In genomic region chr2:53200072-53200471, GRCh38 we compare ENCODE assay signal across 2 cellular contexts.
TF ChIP-seq lines count a peak whose summit lies in the region.

No MANE protein-coding gene starts in this region.

TF ChIP-seq in HepG2, 621 proteins besides CTCF, POLR2A, EP300 and RAD21:
- TF ChIP-seq ATF3 (CRISPR knock-in tag; IDR thresholded peaks at IDR 0.05) (no peak), MAFK (conservative IDR thresholded peaks at IDR 0.05 in 1 of 2, IDR thresholded peaks at IDR 0.05 in 1 of 2; ENCODE audit: low read length in 2 of 2) (peak; percentile 58 to 76; a peak in 3 of 4 replicates), MAFF (IDR thresholded peaks at IDR 0.05; ENCODE audit: low read depth, low read length) (peak; percentile 44)

TF ChIP-seq in IMR-90, 13 proteins besides CTCF, POLR2A, EP300 and RAD21:
- TF ChIP-seq MAFK (IDR thresholded peaks at IDR 0.05; ENCODE audit: low read depth, low read length) (0 out of 2 replicates have a peak, but pooled peaks have one; percentile 53), CHD1 (IDR thresholded peaks at IDR 0.05; ENCODE audit: low read depth, low read length) (no peak)
